In the genomic region with DNA sequence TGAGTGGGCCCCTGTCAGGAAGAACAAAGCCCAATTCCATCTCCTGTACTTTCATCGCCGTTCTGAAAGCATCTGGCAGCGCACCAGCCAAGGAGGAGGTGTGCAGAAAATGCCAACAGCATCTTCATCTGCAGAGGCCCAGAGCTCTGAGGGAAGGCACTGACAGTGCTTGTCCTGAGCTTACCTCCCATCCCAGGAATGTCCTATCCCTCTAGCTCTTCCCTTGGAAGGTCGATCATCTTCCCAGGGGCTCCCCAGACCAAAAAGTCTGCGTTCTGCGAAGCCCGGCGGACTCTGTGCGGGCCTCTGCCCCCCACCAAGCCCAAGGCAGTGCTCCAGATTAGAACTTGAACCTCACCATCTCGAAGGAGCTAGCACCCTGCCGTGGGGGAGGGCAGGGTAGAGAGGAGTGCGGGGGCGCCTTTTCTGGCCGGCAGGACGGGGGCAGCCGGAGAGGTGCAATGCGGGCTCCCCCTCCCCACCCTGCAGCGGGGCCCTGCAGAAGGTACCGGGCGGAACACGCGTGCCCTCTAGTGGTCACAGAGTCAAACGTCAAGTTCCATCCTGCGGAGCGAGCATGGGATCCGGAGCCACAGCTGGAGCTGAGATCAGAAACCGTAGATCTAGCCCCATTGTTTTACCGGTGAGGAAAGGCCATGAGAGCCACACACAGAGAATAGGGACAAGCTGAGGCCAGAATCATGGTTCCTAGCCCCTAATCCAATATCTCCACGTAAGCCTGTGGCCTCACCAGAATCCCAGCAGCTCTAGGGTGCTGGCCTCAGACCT, we compare ENCODE assay signal across 1 cellular context.
TF ChIP-seq lines count a peak whose summit lies in the region.

No MANE protein-coding gene starts in this region.

TF ChIP-seq in endothelial cell of umbilical vein, 7 proteins besides CTCF, POLR2A, EP300 and RAD21:
- TF ChIP-seq JUN (IDR thresholded peaks at IDR 0.05; ENCODE audit: borderline replicate concordance, insufficient read depth, insufficient read length, low read depth) (no peak), EZH2 (IDR thresholded peaks at IDR 0.05; ENCODE audit: borderline replicate concordance, low read depth, low read length, severe bottlenecking) (no peak), MYC (IDR thresholded peaks at IDR 0.05; ENCODE audit: low read depth, low read length) (no peak), FOS (IDR thresholded peaks at IDR 0.05; ENCODE audit: borderline replicate concordance, insufficient read depth, low read length) (no peak), GATA2 (IDR thresholded peaks at IDR 0.05; ENCODE audit: insufficient read depth, insufficient read length, low read depth, low read length) (no peak), POLR2AphosphoS5 (IDR thresholded peaks at IDR 0.05; ENCODE audit: insufficient read depth, low read depth, low read length) (no peak), MAX (IDR thresholded peaks at IDR 0.05; ENCODE audit: insufficient read depth, insufficient read length) (no peak)
TF ChIP-seq in endothelial cell of umbilical vein: peak in this region for 0.
